ENCODE assay signal across 29 cellular contexts in genomic region chr20:59354460-59354859, GRCh38. TPM values are rescaled to one million over a fixed set of nuclear protein-coding genes. Genes with fewer than 3 reads are reported as not detected.
DNase-seq lines count a peak whose midpoint lies in the region; ATAC-seq, FAIRE-seq and TF ChIP-seq lines count a peak whose summit lies in the region.
"Had no signal": no experiment of that assay in that cellular context is flagged by ENCODE, and none has a peak within 500 bp of the region (broad histone marks: within the 10 kb centered on the region; RNA-seq: fewer than 3 reads in every experiment).

No MANE protein-coding gene starts in this region.

- intact Hi-C loops in MCF 10A (cut with micrococcal nuclease), result no loop called here
- intact Hi-C loops in mammary epithelial cell (cut with micrococcal nuclease), result no loop called here
- intact Hi-C loops in pancreas (cut with DNase I), result no loop called here

- no peak for TF ChIP-seq CTCF in MCF 10A (IDR thresholded peaks at IDR 0.05; ENCODE audit: unreplicated experiment)
- no peak for TF ChIP-seq CTCF in mammary epithelial cell (conservative IDR thresholded peaks at IDR 0.05 in 1 of 2, IDR thresholded peaks at IDR 0.05 in 1 of 2; ENCODE audit: extremely low read depth in 1 of 2, insufficient read depth in 1 of 2, low read depth in 1 of 2, low read length in 2 of 2)
- TF ChIP-seq CTCF in pancreas (IDR thresholded peaks at IDR 0.05), result no peak

- H3K27ac Mint-ChIP-seq in MCF 10A (ENCODE audit: low read depth, unreplicated experiment) (peak overlapping the region; percentile 25), T-helper 17 cell (peak overlapping the region; percentile 60)
- H3K27ac Mint-ChIP-seq in CD8-positive, alpha-beta memory T cell, result peak overlapping the region in 1 of 8 donors; percentile 36
- H3K27ac Mint-ChIP-seq: B cell; CD4-positive, alpha-beta T cell; CD8-positive, alpha-beta T cell had no signal

- H3K9me3 ChIP-seq in mammary epithelial cell (replicated peaks; ENCODE audit: insufficient read depth, low read length) (no peaks in the 10 kb centered on the region), T-helper 17 cell (ENCODE audit: control insufficient read depth, low read length, poor library complexity, severe bottlenecking) (no peaks in the 10 kb centered on the region), pancreas (no peaks in the 10 kb centered on the region)
- H3K9me3 ChIP-seq in CD8-positive, alpha-beta memory T cell (ENCODE audit: low read length), result no peaks in the 10 kb centered on the region
- H3K9me3 ChIP-seq: A549 had no signal

- H3K9me3 Mint-ChIP-seq in MCF 10A (ENCODE audit: unreplicated experiment), result no peaks in the 10 kb centered on the region
- H3K9me3 Mint-ChIP-seq in CD8-positive, alpha-beta memory T cell, result no peaks in the 10 kb centered on the region
- H3K9me3 Mint-ChIP-seq: CD4-positive, alpha-beta T cell; CD8-positive, alpha-beta T cell had no signal

- in situ Hi-C loops in mammary epithelial cell (cut with MboI; ENCODE audit: low sequenced_read_pairs in 2 of 2), result no loop called here

- no peaks in the 10 kb centered on the region for H3K27me3 Mint-ChIP-seq in MCF 10A (ENCODE audit: insufficient read depth, unreplicated experiment)
- no peaks in the 10 kb centered on the region for H3K27me3 Mint-ChIP-seq in T-helper 17 cell
- H3K27me3 Mint-ChIP-seq in CD8-positive, alpha-beta memory T cell, result peaks cover 0 to 5% of the 10 kb centered on the region in 2 donors
- H3K27me3 Mint-ChIP-seq: CD4-positive, alpha-beta T cell had no signal

- no peaks in the 10 kb centered on the region for H3K36me3 Mint-ChIP-seq in MCF 10A (ENCODE audit: insufficient read depth, unreplicated experiment)
- no peaks in the 10 kb centered on the region for H3K36me3 Mint-ChIP-seq in T-helper 17 cell (ENCODE audit: low read depth)
- H3K36me3 Mint-ChIP-seq in CD8-positive, alpha-beta memory T cell, result no peaks in the 10 kb centered on the region
- H3K36me3 Mint-ChIP-seq: CD8-positive, alpha-beta T cell had no signal

- H3K4me3 ChIP-seq in mammary epithelial cell (replicated peaks in 1 of 3; ENCODE audit: insufficient read depth in 1 of 3, low read depth in 2 of 3, low read length in 3 of 3), result no peak overlapping the region
- H3K4me3 ChIP-seq in pancreas, result no peak overlapping the region
- H3K4me3 ChIP-seq in CD8-positive, alpha-beta memory T cell (ENCODE audit: low read length), result no peak overlapping the region
- H3K4me3 ChIP-seq: A549; BLaER1 treated with 17β-estradiol and CSF1 and Interleukin-3, amounts not matched to agents 10 nM and 100 nM; GM12878 had no signal

- no peak overlapping the region for H2AFZ ChIP-seq in mammary epithelial cell (ENCODE audit: low read depth, low read length)

- no peaks in the 10 kb centered on the region for H3K27me3 ChIP-seq in mammary epithelial cell (ENCODE audit: insufficient read depth, low read length)
- H3K27me3 ChIP-seq in pancreas, result no peaks in the 10 kb centered on the region
- no peaks in the 10 kb centered on the region for H3K27me3 ChIP-seq in CD8-positive, alpha-beta memory T cell (ENCODE audit: insufficient read depth, low read length, poor library complexity, severe bottlenecking)
- H3K27me3 ChIP-seq: BLaER1 treated with 17β-estradiol and CSF1 and Interleukin-3, amounts not matched to agents 10 nM and 100 nM had no signal

- H3K36me3 ChIP-seq in mammary epithelial cell (ENCODE audit: insufficient read depth, low read length) (no peaks in the 10 kb centered on the region), pancreas (no peaks in the 10 kb centered on the region)
- H3K36me3 ChIP-seq in CD8-positive, alpha-beta memory T cell (ENCODE audit: insufficient read depth, low read length), result no peaks in the 10 kb centered on the region
- H3K36me3 ChIP-seq: BLaER1 treated with 17β-estradiol and CSF1 and Interleukin-3, amounts not matched to agents 10 nM and 100 nM had no signal

- H3K4me1 Mint-ChIP-seq in MCF 10A (ENCODE audit: insufficient read depth, unreplicated experiment) (no peaks in the 10 kb centered on the region), T-helper 17 cell (peaks cover 4% of the 10 kb centered on the region)
- H3K4me1 Mint-ChIP-seq in CD8-positive, alpha-beta memory T cell, result peaks cover 10 to 16% (median 12%) of the 10 kb centered on the region in 3 donors

- H3K4me2 ChIP-seq in mammary epithelial cell (ENCODE audit: insufficient read depth, low read depth, low read length), result no peak overlapping the region
- H3K4me2 ChIP-seq: A549; BLaER1 treated with 17β-estradiol and CSF1 and Interleukin-3, amounts not matched to agents 10 nM and 100 nM had no signal

- no peaks in the 10 kb centered on the region for H3K79me2 ChIP-seq in mammary epithelial cell (ENCODE audit: insufficient read depth, low read length)

- DNase-seq in MCF 10A (ENCODE audit: unreplicated experiment) (no peak), mammary epithelial cell (no peak), T-helper 17 cell (no peak), pancreas (no peak), NCI-H2227 (lab: John Stamatoyannopoulos, UW; ENCODE audit: unreplicated experiment) (no peak)
- DNase-seq in CD8-positive, alpha-beta memory T cell, result no peak
- DNase-seq: AML-193; CD4-positive, alpha-beta T cell; CD8-positive, alpha-beta T cell; COR-L47; DMS 273 treated with DMSO at 0.1 percent for 48 hours; DMS153; DMS53; DMS79; DND-41; EL; GDM1 had no signal

- 87% methylated on average over 6 of the region's 6 CpGs for WGBS in mammary epithelial cell (ENCODE audit: low coverage, missing lambda C conversion rate)
- WGBS in pancreas, 2 donors, result 50 to 65% methylated on average over 6 of the region's 6 CpGs

- dilution Hi-C loops in mammary epithelial cell (cut with HindIII; ENCODE audit: low sequenced_read_pairs), result no loop called here

- POLR2A ChIA-PET in MCF 10A (lab: Yijun Ruan, JAX), result no interaction called here
- POLR2A ChIA-PET in CD8-positive, alpha-beta memory T cell (lab: Charles Lee), result no interaction called here

- H3K27ac ChIP-seq in mammary epithelial cell (ENCODE audit: insufficient read depth, low read depth, low read length), result no peak overlapping the region
- H3K27ac ChIP-seq in pancreas, result peak overlapping the region in 1 of 4 donors; percentile 8
- no peak overlapping the region for H3K27ac ChIP-seq in CD8-positive, alpha-beta memory T cell (ENCODE audit: low read depth, low read length)
- H3K27ac ChIP-seq: 22Rv1; BLaER1 treated with 17β-estradiol and CSF1 and Interleukin-3, amounts not matched to agents 10 nM and 100 nM; C4-2B had no signal

- no peak for FAIRE-seq in pancreas (lab: Jason Lieb, UNC)
- FAIRE-seq: A549, GM12878, GM12892, GM18507 had no signal

- ATAC-seq in T-helper 17 cell, result no peak
- peak in 3 of 4 donors; percentile 27 to 53 (median 51) for ATAC-seq in pancreas
- ATAC-seq: A549; CD8-positive, alpha-beta T cell; GM12878 had no signal

- H3K4me1 ChIP-seq in mammary epithelial cell (ENCODE audit: insufficient read depth, low read length) (no peaks in the 10 kb centered on the region), pancreas (no peaks in the 10 kb centered on the region)
- H3K4me1 ChIP-seq in CD8-positive, alpha-beta memory T cell (ENCODE audit: insufficient read depth, low read length), result no peaks in the 10 kb centered on the region

- BruUV-seq in MCF 10A (replicated peaks; lab: Mats Ljungman, UMichigan) (no TSS peak), mammary epithelial cell (replicated peaks; lab: Mats Ljungman, UMichigan) (no TSS peak)

- H4K20me1 ChIP-seq in mammary epithelial cell (ENCODE audit: insufficient read depth, low read length), result no peaks in the 10 kb centered on the region
- H4K20me1 ChIP-seq: BLaER1 treated with 17β-estradiol and CSF1 and Interleukin-3, amounts not matched to agents 10 nM and 100 nM had no signal

- CTCF ChIA-PET in MCF 10A (lab: Yijun Ruan, JAX), result interaction anchor here (0.6 to 0.7 kb wide), 2 partner anchors 59 to 217 kb away, joined by 3 to 4 read pairs; no protein-coding TSS in a partner anchor
- CTCF ChIA-PET in mammary epithelial cell (lab: Charles Lee; ENCODE audit: low non-redundant PET), result no interaction called here
- CTCF ChIA-PET in CD8-positive, alpha-beta memory T cell (lab: Charles Lee), result no interaction called here

- H3K4me3 Mint-ChIP-seq in MCF 10A (ENCODE audit: unreplicated experiment) (no peak overlapping the region), T-helper 17 cell (no peak overlapping the region)
- no peak overlapping the region for H3K4me3 Mint-ChIP-seq in CD8-positive, alpha-beta memory T cell
- H3K4me3 Mint-ChIP-seq: B cell; CD4-positive, alpha-beta T cell; CD8-positive, alpha-beta T cell had no signal

- no peak overlapping the region for H3K9ac ChIP-seq in mammary epithelial cell (ENCODE audit: insufficient read depth, low read length)
- H3K9ac ChIP-seq: BLaER1 treated with 17β-estradiol and CSF1 and Interleukin-3, amounts not matched to agents 10 nM and 100 nM had no signal

RNA-seq across cellular contexts. Expression of gene EDN3, which starts 54.0 kb away (rescaled TPM):
- total RNA-seq in MCF 10A (2022) (not detected in 2 replicates), mammary epithelial cell (under 1 TPM in 1 of 2 donors, not detected in 1; 0.17 TPM), T-helper 17 cell (1 to 10 TPM in 1 of 2 donors, under 1 TPM in 1; 0.92 to 1.0 TPM), pancreas (1 to 10 TPM; 3.6 to 6.7 (median 5.0) TPM)
- polyA plus RNA-seq in mammary epithelial cell (not detected), pancreas (10 to 100 TPM in 1 of 2 donors, 1 to 10 TPM in 1; 8.5 to 55.3 TPM)
- not detected for polyA minus RNA-seq in mammary epithelial cell
- total RNA-seq in CD8-positive, alpha-beta memory T cell, result under 1 TPM in 1 of 2 experiments, not detected in 1; 0.16 TPM
- polyA plus RNA-seq in CD8-positive, alpha-beta memory T cell, result not detected
- total RNA-seq: A172, B cell, Daoy, G401, GM12878 had no signal
- polyA plus RNA-seq: BJ, GM12878 had no signal
